Comparison of ENCODE assay signal across 6 cellular contexts in genomic region chr7:76600116-76600482, GRCh38. TPM values are rescaled to one million over a fixed set of nuclear protein-coding genes. Genes with fewer than 3 reads are reported as not detected.
"Had no signal": no experiment of that assay in that cellular context is flagged by ENCODE, and none has a peak within 500 bp of the region (broad histone marks: within the 10 kb centered on the region; RNA-seq: fewer than 3 reads in every experiment).

No MANE protein-coding gene starts in this region.

RNA-seq across cellular contexts. Expression of gene SPDYE16, which starts 57.0 kb away (rescaled TPM):
- total RNA-seq: bronchial epithelial cell, chondrocyte, fibroblast of villous mesenchyme, mesenteric fat pad, right atrium auricular region, transverse colon had no signal
